Comparison of ENCODE assay signal across 10 cellular contexts in genomic region chr12:117125275-117125613, GRCh38. TPM values are rescaled to one million over a fixed set of nuclear protein-coding genes. Genes with fewer than 3 reads are reported as not detected.
A peak's percentile ranks its signal among the peaks of the same experiment; 100 is the strongest.
DNase-seq lines count a peak whose midpoint lies in the region; ATAC-seq and TF ChIP-seq lines count a peak whose summit lies in the region.
"Had no signal": no experiment of that assay in that cellular context is flagged by ENCODE, and none has a peak within 500 bp of the region (broad histone marks: within the 10 kb centered on the region; RNA-seq: fewer than 3 reads in every experiment).

No MANE protein-coding gene starts in this region.

- ATAC-seq in GM21423 (IDR thresholded peaks at IDR 0.05; ENCODE audit: unreplicated experiment) (no peak), HG03025 (IDR thresholded peaks at IDR 0.05; ENCODE audit: low FRiP score, unreplicated experiment) (no peak)

- H3K36me3 ChIP-seq in PC-9 (ENCODE audit: low read depth) (no peaks in the 10 kb centered on the region), ectodermal cell (ENCODE audit: control insufficient read depth, insufficient read depth, low read length) (no peaks in the 10 kb centered on the region)

- no peaks in the 10 kb centered on the region for H3K9me2 ChIP-seq in PC-9 (ENCODE audit: insufficient read depth)

- H3K27me3 ChIP-seq in PC-9 (ENCODE audit: insufficient read depth, low read depth) (no peaks in the 10 kb centered on the region), ectodermal cell (ENCODE audit: control insufficient read depth, insufficient read depth, low read length, poor library complexity, severe bottlenecking) (no peaks in the 10 kb centered on the region)

- H3K4me2 ChIP-seq in PC-9, result peak overlapping the region; percentile 46

- H4K20me1 ChIP-seq in PC-9 (ENCODE audit: insufficient read depth), result no peaks in the 10 kb centered on the region

- H3K79me2 ChIP-seq in PC-9 (ENCODE audit: low read depth), result no peaks in the 10 kb centered on the region

- H3F3A ChIP-seq in PC-9 (ENCODE audit: insufficient read depth, low read depth), result peaks cover 42% of the 10 kb centered on the region

- H2AFZ ChIP-seq in PC-9, result no peak overlapping the region

- POLR2A ChIA-PET in PC-9 (lab: Charles Lee; ENCODE audit: unreplicated experiment), result no interaction called here

- CTCF ChIA-PET in PC-9 (lab: Charles Lee), result no interaction called here

- H3K9me3 ChIP-seq in PC-9 (ENCODE audit: insufficient read depth, low read depth) (peaks cover 20% of the 10 kb centered on the region), ectodermal cell (ENCODE audit: control insufficient read depth, low read length) (no peaks in the 10 kb centered on the region)

- intact Hi-C loops in PC-9 (cut with micrococcal nuclease; ENCODE audit: unreplicated experiment), result no loop called here

- BruUV-seq in PC-9 (replicated peaks; lab: Mats Ljungman, UMichigan), result no TSS peak

- peak; percentile 20 for DNase-seq in stimulated activated CD4-positive, alpha-beta T cell treated with anti-CD3 and anti-CD28 coated beads, Interleukin-15, amount 100 ng/mL, for 24 hours
- no peak for DNase-seq in stimulated activated CD4-positive, alpha-beta T cell treated with anti-CD3 and anti-CD28 coated beads, Interleukin-4, amount 100 ng/mL, for 4 hours
- DNase-seq in PC-9 (no peak), NCI-H2029 (lab: John Stamatoyannopoulos, UW) (no peak), activated gamma-delta T cell treated with Interleukin-2 at 50 U/mL for 16 hours (no peak)
- DNase-seq: NCI-H187 had no signal

- H3K4me1 ChIP-seq in PC-9 (replicated peaks; ENCODE audit: insufficient read depth) (peaks cover 13% of the 10 kb centered on the region), ectodermal cell (ENCODE audit: control insufficient read depth, insufficient read depth, low read length) (peaks cover 9% of the 10 kb centered on the region)

- WGBS in ectodermal cell, 2 experiments, result 69 to 80% methylated on average over 6 of the region's 6 CpGs

- TF ChIP-seq CTCF in PC-9 (conservative IDR thresholded peaks at IDR 0.05), result no peak

- H3K4me3 ChIP-seq in PC-9 (no peak overlapping the region), ectodermal cell (ENCODE audit: insufficient read depth, low read depth, low read length) (no peak overlapping the region)

- H3K27ac ChIP-seq in PC-9, result no peak overlapping the region
- peak overlapping the region; percentile 16 for H3K27ac ChIP-seq in ectodermal cell (ENCODE audit: insufficient read depth, low read depth, low read length, poor library complexity, severe bottlenecking)

RNA-seq across cellular contexts. Expression of gene TESC, which starts 26.0 kb away (rescaled TPM):
- total RNA-seq in PC-9 (2021), result not detected in 2 replicates
- polyA plus RNA-seq in ectodermal cell (2013, experiment 1 of 4), result 10.1 TPM
- polyA plus RNA-seq in ectodermal cell (2013, experiment 2 of 4), result 10.0 TPM
- 10.8 TPM for polyA plus RNA-seq in ectodermal cell (2013, experiment 3 of 4)
- 11.8 TPM for polyA plus RNA-seq in ectodermal cell (2013, experiment 4 of 4)
- total RNA-seq: fibroblast of lung had no signal
- polyA plus RNA-seq: fibroblast of lung had no signal
